Comparison of ENCODE assay signal across 36 cellular contexts in the genomic region with DNA sequence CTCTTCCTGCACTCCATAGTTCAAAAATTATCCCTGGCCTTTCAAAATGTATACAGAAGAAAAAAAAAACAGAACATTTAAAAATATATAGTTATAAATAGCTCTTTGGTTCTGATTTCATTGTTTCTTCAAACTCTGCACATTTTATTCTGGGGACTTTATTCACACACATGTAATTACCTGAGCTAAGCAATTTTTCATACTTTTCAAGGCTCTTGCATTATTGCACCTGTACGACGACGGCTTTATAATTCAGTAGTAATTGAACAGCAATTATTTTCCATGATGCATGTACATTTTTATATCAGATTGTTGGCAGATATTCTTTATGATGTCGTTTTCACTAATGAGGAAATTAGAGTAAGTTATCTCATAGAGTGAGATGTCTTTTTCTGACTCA. TPM values are rescaled to one million over a fixed set of nuclear protein-coding genes. Genes with fewer than 3 reads are reported as not detected.
"Had no signal": no experiment of that assay in that cellular context is flagged by ENCODE, and none has a peak within 500 bp of the region (broad histone marks: within the 10 kb centered on the region; RNA-seq: fewer than 3 reads in every experiment).

No MANE protein-coding gene starts in this region.

- H3K36me3 ChIP-seq: MG63 had no signal

- H3K4me3 ChIP-seq: MG63 had no signal

- DNase-seq: Karpas-422, Kasumi-1, MG63, MM.1S, MV-4-11, NCI-H1048, NCI-H1092, NCI-H1092 treated with DMSO at 0.1 percent for 48 hours, NCI-H1417 treated with DMSO at 0.1 percent for 48 hours, NCI-H1436, NCI-H1436 treated with DMSO at 0.1 percent for 48 hours, NCI-H146, NCI-H1694, NCI-H1694 treated with DMSO at 0.1 percent for 48 hours, NCI-H187, NCI-H187 treated with DMSO at 0.1 percent for 48 hours, NCI-H1930, NCI-H2029, NCI-H2029 treated with DMSO at 0.1 percent for 48 hours, NCI-H2081, NCI-H2081 treated with DMSO at 0.1 percent for 48 hours, NCI-H2107, NCI-H2171, NCI-H2171 treated with DMSO at 0.1 percent for 48 hours, NCI-H2227 treated with DMSO at 0.1 percent for 48 hours, NCI-H226, NCI-H345, NCI-H446, NCI-H446 treated with DMSO at 0.1 percent for 48 hours, NCI-H510A, NCI-H510A treated with DMSO at 0.1 percent for 48 hours, NCI-H524, NCI-H524 treated with DMSO at 0.1 percent for 48 hours had no signal

RNA-seq across cellular contexts. Expression of gene SLC15A5, which starts 13.5 kb away (rescaled TPM):
- total RNA-seq: LHCN-M2, M059J, MCF 10A had no signal
